ENCODE assay signal across 8 cellular contexts in the genomic region with DNA sequence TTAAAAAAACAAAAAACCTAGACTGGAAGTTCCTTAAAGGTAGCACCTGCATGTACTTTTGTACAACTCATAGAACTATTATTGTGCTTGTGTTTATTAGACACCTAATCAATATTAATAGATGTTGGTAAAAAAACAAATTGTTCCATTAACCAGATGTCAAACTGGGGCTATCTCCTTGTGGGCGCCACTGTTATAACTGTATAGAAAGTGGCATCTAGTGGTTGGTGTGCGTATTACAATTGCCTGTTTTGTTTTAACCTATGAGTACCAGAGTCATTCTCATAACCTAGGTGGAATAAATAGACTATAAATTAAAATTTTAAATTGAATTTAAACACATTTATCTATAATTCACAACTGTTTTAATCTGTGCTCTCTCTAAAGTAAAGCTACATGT.
DNase-seq lines count a peak whose midpoint lies in the region; ATAC-seq and TF ChIP-seq lines count a peak whose summit lies in the region.

No MANE protein-coding gene starts in this region.

- no peak for DNase-seq in left ventricle myocardium superior
- DNase-seq in right cardiac atrium = no peak
- peak; percentile 26 for DNase-seq in HFFc6
- peak; percentile 18 for DNase-seq in MV-4-11 (lab: John Stamatoyannopoulos, UW)
- peak; percentile 55 for DNase-seq in iris pigment epithelial cell (ENCODE audit: low read depth)
- no peak for DNase-seq in uterus

- no peaks in the 10 kb centered on the region for H3K9me3 Mint-ChIP-seq in HFFc6
- H3K9me3 Mint-ChIP-seq in activated T-helper 17 cell treated with anti-CD3 and anti-CD28 coated beads, Interleukin-2, amount 50 U/mL, for 72 hours = no peaks in the 10 kb centered on the region

- no peaks in the 10 kb centered on the region for H3K9me3 ChIP-seq in right cardiac atrium (ENCODE audit: control insufficient read depth, low read length)
- H3K9me3 ChIP-seq in uterus = no peaks in the 10 kb centered on the region

- H3K27me3 Mint-ChIP-seq in HFFc6 (ENCODE audit: insufficient read depth) = no peaks in the 10 kb centered on the region; the same call in 1 of the 2 replicates
- H3K27me3 Mint-ChIP-seq in activated T-helper 17 cell treated with anti-CD3 and anti-CD28 coated beads, Interleukin-2, amount 50 U/mL, for 72 hours = no peaks in the 10 kb centered on the region

- no peak for TF ChIP-seq POLR2A in uterus (IDR thresholded peaks at IDR 0.05)

- H3K27me3 ChIP-seq in right cardiac atrium (ENCODE audit: control insufficient read depth, insufficient read depth) (no peaks in the 10 kb centered on the region), uterus (no peaks in the 10 kb centered on the region)

- no peaks in the 10 kb centered on the region for H3K4me1 ChIP-seq in right cardiac atrium (ENCODE audit: control insufficient read depth, insufficient read depth, low read length)
- no peaks in the 10 kb centered on the region for H3K4me1 ChIP-seq in uterus

- H3K27ac ChIP-seq in right cardiac atrium (ENCODE audit: low read length) (no peak overlapping the region), VCaP (no peak overlapping the region), uterus (no peak overlapping the region)

- no peak overlapping the region for H3K4me3 ChIP-seq in right cardiac atrium (ENCODE audit: low read length)
- H3K4me3 ChIP-seq in uterus = no peak overlapping the region

- WGBS in right cardiac atrium = 32% methylated on average over 2 of the region's 2 CpGs

- H3K4me3 Mint-ChIP-seq in HFFc6 = no peak overlapping the region
- H3K4me3 Mint-ChIP-seq in activated T-helper 17 cell treated with anti-CD3 and anti-CD28 coated beads, Interleukin-2, amount 50 U/mL, for 72 hours = no peak overlapping the region

- no peaks in the 10 kb centered on the region for H3K4me1 Mint-ChIP-seq in HFFc6 (ENCODE audit: low read depth)
- no peaks in the 10 kb centered on the region for H3K4me1 Mint-ChIP-seq in activated T-helper 17 cell treated with anti-CD3 and anti-CD28 coated beads, Interleukin-2, amount 50 U/mL, for 72 hours

- H3K36me3 Mint-ChIP-seq in HFFc6 (ENCODE audit: low read depth) = no peaks in the 10 kb centered on the region
- no peaks in the 10 kb centered on the region for H3K36me3 Mint-ChIP-seq in activated T-helper 17 cell treated with anti-CD3 and anti-CD28 coated beads, Interleukin-2, amount 50 U/mL, for 72 hours (ENCODE audit: low read depth)

- no peaks in the 10 kb centered on the region for H3K36me3 ChIP-seq in uterus

- H3K27ac Mint-ChIP-seq in HFFc6 = no peak overlapping the region
- H3K27ac Mint-ChIP-seq in activated T-helper 17 cell treated with anti-CD3 and anti-CD28 coated beads, Interleukin-2, amount 50 U/mL, for 72 hours = no peak overlapping the region

- ATAC-seq in left ventricle myocardium superior (peak; percentile 47), right cardiac atrium (no peak)
- no peak for ATAC-seq in activated T-helper 17 cell treated with anti-CD3 and anti-CD28 coated beads, Interleukin-2, amount 50 U/mL, for 72 hours (replicated peaks)

- peak; percentile 81 for TF ChIP-seq CTCF in HFFc6 (IDR thresholded peaks at IDR 0.05)
- TF ChIP-seq CTCF in VCaP (conservative IDR thresholded peaks at IDR 0.05) = peak; percentile 65
- peak; percentile 43 to 66 (median 48) for TF ChIP-seq CTCF in uterus (IDR thresholded peaks at IDR 0.05)

- intact Hi-C loops in left ventricle myocardium superior (cut with micrococcal nuclease) (no loop called here), right cardiac atrium (cut with DNase I) (loop anchor here in 1 of 4 donors (2.0 kb wide), 1 partner anchor 336 kb away; no protein-coding TSS in a partner anchor), uterus (cut with DNase I; ENCODE audit: low total_unique reads) (no loop called here)

Comparison
In these comparisons a context has a peak if more than half of its experiments do, and no peak if none do; other contexts are left out.
1. DNase-seq: peak in HFFc6 (single experiment), MV-4-11 (single experiment) and iris pigment epithelial cell (single experiment); none in left ventricle myocardium superior (single experiment), right cardiac atrium (0 of 3) and uterus (0 of 2).
2. Peak in every context shown above with its lines, with median percentiles within 50 percentile points of each other: CTCF ChIP-seq.